10 cellular contexts compared by ENCODE assay signal in genomic region chr16:85422374-85423185, GRCh38.
A peak's percentile ranks its signal among the peaks of the same experiment; 100 is the strongest.
DNase-seq lines count a peak whose midpoint lies in the region; ATAC-seq and TF ChIP-seq lines count a peak whose summit lies in the region.
"Had no signal": no experiment of that assay in that cellular context is flagged by ENCODE, and none has a peak within 500 bp of the region (broad histone marks: within the 10 kb centered on the region; RNA-seq: fewer than 3 reads in every experiment).

No MANE protein-coding gene starts in this region.

- no peak overlapping the region for H3K4me3 ChIP-seq in SK-N-SH (ENCODE audit: low read depth in 2 of 2, low read length in 1 of 2)
- H3K4me3 ChIP-seq in smooth muscle cell = no peak overlapping the region
- H3K4me3 ChIP-seq: esophagus muscularis mucosa had no signal

- 0 out of 2 replicates have a peak, but pooled peaks have one; percentile 9 for TF ChIP-seq RAD21 in SK-N-SH (IDR thresholded peaks at IDR 0.05; ENCODE audit: low read length)

- H3K9me3 Mint-ChIP-seq in stimulated activated naive B cell treated with anti-CD40 and anti-IgM and Interleukin-4, amounts not matched to agents 10 μg/mL and 1 μg/mL and 100 μg/mL, for 72 hours = no peaks in the 10 kb centered on the region

- no peak for TF ChIP-seq EP300 in SK-N-SH (IDR thresholded peaks at IDR 0.05; ENCODE audit: borderline replicate concordance in 1 of 2, low read depth in 1 of 2, low read length in 1 of 2)

- H3K79me2 ChIP-seq in SK-N-SH (ENCODE audit: insufficient read depth) (no peaks in the 10 kb centered on the region), smooth muscle cell (ENCODE audit: low read depth) (no peaks in the 10 kb centered on the region)

- H3K9ac ChIP-seq in SK-N-SH (no peak overlapping the region), smooth muscle cell (ENCODE audit: low read depth) (no peak overlapping the region)

- no peaks in the 10 kb centered on the region for H3K36me3 Mint-ChIP-seq in stimulated activated naive B cell treated with anti-CD40 and anti-IgM and Interleukin-4, amounts not matched to agents 10 μg/mL and 1 μg/mL and 100 μg/mL, for 72 hours

- no peaks in the 10 kb centered on the region for H3K36me3 ChIP-seq in SK-N-SH (replicated peaks in 1 of 2; ENCODE audit: control insufficient read depth in 1 of 2, insufficient read depth in 2 of 2, low read length in 1 of 2)
- H3K36me3 ChIP-seq in smooth muscle cell (ENCODE audit: low read depth) = no peaks in the 10 kb centered on the region
- H3K36me3 ChIP-seq: esophagus muscularis mucosa had no signal

- H2AFZ ChIP-seq in SK-N-SH (ENCODE audit: low read depth) (no peak overlapping the region), smooth muscle cell (ENCODE audit: low read depth) (no peak overlapping the region)

- no peaks in the 10 kb centered on the region for H3K27me3 ChIP-seq in SK-N-SH (ENCODE audit: insufficient read depth)
- peaks cover 32% of the 10 kb centered on the region for H3K27me3 ChIP-seq in foreskin keratinocyte
- no peaks in the 10 kb centered on the region for H3K27me3 ChIP-seq in smooth muscle cell (ENCODE audit: low read depth)
- H3K27me3 ChIP-seq: esophagus muscularis mucosa had no signal

- no peak overlapping the region for H3K4me2 ChIP-seq in SK-N-SH
- H3K4me2 ChIP-seq in smooth muscle cell = no peak overlapping the region

- peaks cover 0 to 44% of the 10 kb centered on the region in 2 experiments; a peak in 2 of 4 replicates for H3K4me1 ChIP-seq in SK-N-SH (ENCODE audit: control insufficient read depth in 1 of 2, insufficient read depth in 2 of 2, low read depth in 1 of 2, low read length in 1 of 2)
- no peaks in the 10 kb centered on the region for H3K4me1 ChIP-seq in foreskin keratinocyte
- peaks cover 9% of the 10 kb centered on the region for H3K4me1 ChIP-seq in smooth muscle cell (ENCODE audit: low read depth)

- CTCF ChIA-PET in SK-N-SH (lab: Yijun Ruan, JAX) = interaction anchor here (0.7 to 4.2 kb wide), 10 partner anchors 14 to 194 kb away, joined by 3 to 23 read pairs (median 6); no protein-coding TSS in a partner anchor

- H3K4me1 Mint-ChIP-seq in stimulated activated naive B cell treated with anti-CD40 and anti-IgM and Interleukin-4, amounts not matched to agents 10 μg/mL and 1 μg/mL and 100 μg/mL, for 72 hours = peaks cover 2 to 9% of the 10 kb centered on the region in 2 donors

- no peak overlapping the region for H3K27ac Mint-ChIP-seq in stimulated activated naive B cell treated with anti-CD40 and anti-IgM and Interleukin-4, amounts not matched to agents 10 μg/mL and 1 μg/mL and 100 μg/mL, for 72 hours

- WGBS in SK-N-SH (ENCODE audit: low lambda C conversion rate) = 75% methylated on average over 15 of the region's 22 CpGs
- 62% methylated on average over 20 of the region's 22 CpGs for WGBS in smooth muscle cell (ENCODE audit: low lambda C conversion rate)

- ATAC-seq in SK-N-SH treated with all-trans-retinoic acid at 6 μM for 48 hours = no peak; the same call in 2 of the 3 replicates
- peak; percentile 27 for ATAC-seq in foreskin keratinocyte
- no peak for ATAC-seq in stimulated activated naive CD8-positive, alpha-beta T cell treated with anti-CD3 and anti-CD28 coated beads, Interleukin-15, Interleukin-2, amounts not matched to agents 100 U/mL and 50 U/mL, for 24 hours
- no peak for ATAC-seq in stimulated activated naive B cell treated with anti-CD40 and anti-IgM and Interleukin-4, amounts not matched to agents 10 μg/mL and 1 μg/mL and 100 μg/mL, for 72 hours (replicated peaks)

- no peak for TF ChIP-seq CTCF in SK-N-SH (IDR thresholded peaks at IDR 0.05)
- TF ChIP-seq CTCF in foreskin keratinocyte (conservative IDR thresholded peaks at IDR 0.05) = no peak
- no peak for TF ChIP-seq CTCF in smooth muscle cell (IDR thresholded peaks at IDR 0.05; ENCODE audit: borderline replicate concordance, insufficient read depth, poor library complexity, severe bottlenecking)

- no peaks in the 10 kb centered on the region for H3K9me2 ChIP-seq in SK-N-SH

- H3K9me3 ChIP-seq in SK-N-SH = no peaks in the 10 kb centered on the region
- H3K9me3 ChIP-seq in smooth muscle cell (replicated peaks; ENCODE audit: low read depth) = no peaks in the 10 kb centered on the region
- H3K9me3 ChIP-seq: esophagus muscularis mucosa had no signal

- no peak overlapping the region for H3K4me3 Mint-ChIP-seq in stimulated activated naive B cell treated with anti-CD40 and anti-IgM and Interleukin-4, amounts not matched to agents 10 μg/mL and 1 μg/mL and 100 μg/mL, for 72 hours

- POLR2A ChIA-PET in SK-N-SH (lab: Yijun Ruan, JAX) = interaction anchor here (0.6 kb wide), 1 partner anchor 191 kb away, joined by 4 read pairs; no protein-coding TSS in a partner anchor

- DNase-seq in SK-N-SH (no peak), NCI-H2107 treated with DMSO at 0.1 percent for 48 hours (lab: John Stamatoyannopoulos, UW; ENCODE audit: unreplicated experiment) (peak; percentile 93), foreskin keratinocyte (no peak), renal cortical epithelial cell (ENCODE audit: low read depth) (peak; percentile 59), smooth muscle cell (lab: John Stamatoyannopoulos, UW; ENCODE audit: unreplicated experiment) (no peak)
- DNase-seq in stimulated activated naive CD8-positive, alpha-beta T cell treated with anti-CD3 and anti-CD28 coated beads, Interleukin-15, Interleukin-2, amounts not matched to agents 100 U/mL and 50 U/mL, for 24 hours = no peak
- DNase-seq in stimulated activated naive B cell treated with anti-CD40 and anti-IgM and Interleukin-4, amounts not matched to agents 10 μg/mL and 1 μg/mL and 100 μg/mL, for 72 hours = no peak
- DNase-seq: Karpas-422 had no signal

- H3F3A ChIP-seq in SK-N-SH (replicated peaks; ENCODE audit: insufficient read depth) (no peaks in the 10 kb centered on the region), smooth muscle cell (ENCODE audit: low read depth) (no peaks in the 10 kb centered on the region)

- no peak overlapping the region for H3K27ac ChIP-seq in SK-N-SH (ENCODE audit: low read depth in 2 of 2, low read length in 1 of 2)
- no peak overlapping the region for H3K27ac ChIP-seq in foreskin keratinocyte
- H3K27ac ChIP-seq in smooth muscle cell (ENCODE audit: low read depth) = no peak overlapping the region
- H3K27ac ChIP-seq: esophagus muscularis mucosa had no signal

- peaks cover 28 to 55% of the 10 kb centered on the region in 2 donors for H3K27me3 Mint-ChIP-seq in stimulated activated naive B cell treated with anti-CD40 and anti-IgM and Interleukin-4, amounts not matched to agents 10 μg/mL and 1 μg/mL and 100 μg/mL, for 72 hours

- H4K20me1 ChIP-seq in SK-N-SH (ENCODE audit: insufficient read depth) (peaks cover 8% of the 10 kb centered on the region; the same call in 1 of the 2 replicates), smooth muscle cell (ENCODE audit: low read depth) (peaks cover 49% of the 10 kb centered on the region)

TF ChIP-seq in SK-N-SH, 30 proteins besides CTCF, POLR2A, EP300 and RAD21:
- TF ChIP-seq YY1 (IDR thresholded peaks at IDR 0.05; ENCODE audit: low read depth) (no peak), GABPA (IDR thresholded peaks at IDR 0.05; ENCODE audit: low read depth) (no peak), FOXM1 (IDR thresholded peaks at IDR 0.05; ENCODE audit: low read depth) (no peak)

TF ChIP-seq in SK-N-SH treated with all-trans-retinoic acid at 6 μM for 48 hours, 23 proteins besides CTCF, POLR2A, EP300 and RAD21 (continues in another document):
- TF ChIP-seq TSHZ2 (CRISPR knock-in tag; IDR thresholded peaks at IDR 0.05) (no peak), ZC3H10 (CRISPR knock-in tag; IDR thresholded peaks at IDR 0.05) (no peak), ESRRG (CRISPR knock-in tag; IDR thresholded peaks at IDR 0.05) (no peak), PATZ1 (CRISPR knock-in tag; IDR thresholded peaks at IDR 0.05; ENCODE audit: borderline replicate concordance) (no peak)

Comparison
In these comparisons a context has a peak if more than half of its experiments do, and no peak if none do; other contexts are left out.
1. DNase-seq: peak in NCI-H2107 treated with DMSO at 0.1 percent for 48 hours (single experiment) and renal cortical epithelial cell (single experiment); none in SK-N-SH (single experiment), foreskin keratinocyte (0 of 2), smooth muscle cell (single experiment), stimulated activated naive CD8-positive, alpha-beta T cell treated with anti-CD3 and anti-CD28 coated beads, Interleukin-15, Interleukin-2, amounts not matched to agents 100 U/mL and 50 U/mL, for 24 hours (single experiment) and stimulated activated naive B cell treated with anti-CD40 and anti-IgM and Interleukin-4, amounts not matched to agents 10 μg/mL and 1 μg/mL and 100 μg/mL, for 72 hours (single experiment).